41 cellular contexts compared by ENCODE assay signal in the genomic region with DNA sequence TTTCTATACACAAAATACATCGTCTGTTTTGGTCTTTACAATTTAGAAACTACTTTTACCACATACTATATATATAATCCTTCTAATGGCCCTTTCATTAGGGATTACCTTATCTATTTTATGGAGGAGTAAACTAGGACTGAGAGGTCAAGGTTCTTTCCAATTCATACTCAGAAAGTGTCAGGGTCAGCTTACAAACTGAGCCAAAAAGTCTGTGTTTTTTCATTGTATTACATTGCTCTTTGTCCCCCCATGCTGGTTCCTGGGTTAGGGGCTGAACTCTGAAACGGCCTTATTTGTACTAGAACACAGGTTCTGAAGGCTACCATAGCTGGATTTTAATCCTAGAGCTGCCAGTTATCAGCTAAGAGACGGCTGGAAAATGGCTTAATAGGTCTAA.
"Had no signal": no experiment of that assay in that cellular context is flagged by ENCODE, and none has a peak within 500 bp of the region (broad histone marks: within the 10 kb centered on the region; RNA-seq: fewer than 3 reads in every experiment).

No MANE protein-coding gene starts in this region.

- H3K27ac ChIP-seq: adrenal gland, ascending aorta, body of pancreas, brain microvascular endothelial cell, breast epithelium, cardiac muscle cell had no signal

- H3K27me3 Mint-ChIP-seq: activated naive CD4-positive, alpha-beta T cell treated with anti-CD3 and anti-CD28 coated beads, Interleukin-2, amount 50 U/mL, for 24 hours; activated naive CD8-positive, alpha-beta T cell; activated naive CD8-positive, alpha-beta T cell treated with anti-CD3 and anti-CD28 coated beads for 36 hours; activated T-cell treated with anti-CD3 and anti-CD28 coated beads, Interleukin-2, amount 50 U/mL, for 24 hours; central memory CD8-positive, alpha-beta T cell had no signal

- H3K9me3 ChIP-seq: adrenal gland, ascending aorta, body of pancreas, breast epithelium had no signal

- ATAC-seq: activated naive CD4-positive, alpha-beta T cell treated with anti-CD3 and anti-CD28 coated beads, Interleukin-2, amount 50 U/mL, for 72 hours; activated naive CD8-positive, alpha-beta T cell treated with anti-CD3 and anti-CD28 coated beads, Interleukin-2, amount 50 U/mL, for 24 hours; activated T-cell treated with anti-CD3 and anti-CD28 coated beads, Interleukin-2, amount 50 U/mL, for 4 hours; activated T-cell treated with anti-CD3 and anti-CD28 coated beads, Interleukin-2, amount 50 U/mL, for 72 hours; activated T-helper 17 cell treated with anti-CD3 and anti-CD28 coated beads, Interleukin-2, amount 50 U/mL, for 72 hours; body of pancreas had no signal

- H3K4me3 ChIP-seq: adrenal gland, ascending aorta, body of pancreas, breast epithelium, cardiac muscle cell had no signal

- H3K4me1 ChIP-seq: adrenal gland, ascending aorta, breast epithelium had no signal

- H3K4me1 Mint-ChIP-seq: activated naive CD4-positive, alpha-beta T cell treated with anti-CD3 and anti-CD28 coated beads, Interleukin-2, amount 10 ng/mL, durations not matched to agents 7 days and 5 days; activated naive CD4-positive, alpha-beta T cell treated with anti-CD3 and anti-CD28 coated beads, Interleukin-2, amount 50 U/mL, for 24 hours; activated naive CD8-positive, alpha-beta T cell treated with anti-CD3 and anti-CD28 coated beads for 36 hours; activated naive CD8-positive, alpha-beta T cell treated with anti-CD3 and anti-CD28 coated beads, Interleukin-2, amount 10 ng/mL, durations not matched to agents 7 days and 5 days; activated naive CD8-positive, alpha-beta T cell treated with anti-CD3 and anti-CD28 coated beads, Interleukin-2, amount 50 U/mL, for 24 hours; activated T-helper 17 cell treated with anti-CD3 and anti-CD28 coated beads, Interleukin-2, amount 50 U/mL, for 72 hours; central memory CD8-positive, alpha-beta T cell had no signal

- H3K4me3 Mint-ChIP-seq: activated naive CD4-positive, alpha-beta T cell treated with anti-CD3 and anti-CD28 coated beads for 36 hours; activated naive CD4-positive, alpha-beta T cell treated with anti-CD3 and anti-CD28 coated beads, Interleukin-2, amount 10 ng/mL, durations not matched to agents 7 days and 5 days; activated naive CD4-positive, alpha-beta T cell treated with anti-CD3 and anti-CD28 coated beads, Interleukin-2, amount 50 U/mL, for 24 hours; activated naive CD8-positive, alpha-beta T cell; activated naive CD8-positive, alpha-beta T cell treated with anti-CD3 and anti-CD28 coated beads for 36 hours; activated naive CD8-positive, alpha-beta T cell treated with anti-CD3 and anti-CD28 coated beads, Interleukin-2, amount 10 ng/mL, durations not matched to agents 7 days and 5 days; activated naive CD8-positive, alpha-beta T cell treated with anti-CD3 and anti-CD28 coated beads, Interleukin-2, amount 50 U/mL, for 24 hours; activated T-cell treated with anti-CD3 and anti-CD28 coated beads, Interleukin-2, amount 50 U/mL, for 24 hours; activated T-cell treated with anti-CD3 and anti-CD28 coated beads, Interleukin-2, amount 50 U/mL, for 4 hours; activated T-cell treated with anti-CD3 and anti-CD28 coated beads, Interleukin-2, amount 50 U/mL, for 72 hours; activated T-helper 1 cell treated with anti-CD3 and anti-CD28 coated beads, Interleukin-12 subunit alpha, Interleukin-12 subunit beta, Interleukin-2, Interleukin-4 antibody, amounts not matched to agents 30 ng/mL and 10 ng/mL and 1 ng/mL, durations not matched to agents 14 hours and 24 hours and 36 hours; activated T-helper 17 cell treated with anti-CD3 and anti-CD28 coated beads, Interleukin-2, amount 50 U/mL, for 72 hours; brain; central memory CD8-positive, alpha-beta T cell had no signal

- H3K36me3 ChIP-seq: adrenal gland, ascending aorta, brain microvascular endothelial cell, breast epithelium, cardiac muscle cell had no signal

- H3K36me3 Mint-ChIP-seq: activated naive CD4-positive, alpha-beta T cell treated with anti-CD3 and anti-CD28 coated beads, Interleukin-2, amount 10 ng/mL, durations not matched to agents 7 days and 5 days; activated naive CD4-positive, alpha-beta T cell treated with anti-CD3 and anti-CD28 coated beads, Interleukin-2, amount 50 U/mL, for 24 hours; activated naive CD4-positive, alpha-beta T cell treated with anti-CD3 and anti-CD28 coated beads, Interleukin-2, amount 50 U/mL, for 72 hours; activated naive CD8-positive, alpha-beta T cell; activated naive CD8-positive, alpha-beta T cell treated with anti-CD3 and anti-CD28 coated beads for 36 hours; activated naive CD8-positive, alpha-beta T cell treated with anti-CD3 and anti-CD28 coated beads, Interleukin-2, amount 10 ng/mL, durations not matched to agents 7 days and 5 days had no signal

- H3K9me3 Mint-ChIP-seq: activated naive CD4-positive, alpha-beta T cell treated with anti-CD3 and anti-CD28 coated beads for 36 hours; activated naive CD4-positive, alpha-beta T cell treated with anti-CD3 and anti-CD28 coated beads, Interleukin-2, amount 10 ng/mL, durations not matched to agents 7 days and 5 days; activated naive CD4-positive, alpha-beta T cell treated with anti-CD3 and anti-CD28 coated beads, Interleukin-2, amount 50 U/mL, for 24 hours; activated naive CD8-positive, alpha-beta T cell treated with anti-CD3 and anti-CD28 coated beads for 36 hours; activated naive CD8-positive, alpha-beta T cell treated with anti-CD3 and anti-CD28 coated beads, Interleukin-2, amount 10 ng/mL, durations not matched to agents 7 days and 5 days; activated naive CD8-positive, alpha-beta T cell treated with anti-CD3 and anti-CD28 coated beads, Interleukin-2, amount 50 U/mL, for 24 hours; activated T-cell treated with anti-CD3 and anti-CD28 coated beads, Interleukin-2, amount 50 U/mL, for 24 hours; activated T-helper 1 cell treated with anti-CD3 and anti-CD28 coated beads, Interleukin-12 subunit alpha, Interleukin-12 subunit beta, Interleukin-2, Interleukin-4 antibody, amounts not matched to agents 30 ng/mL and 10 ng/mL and 1 ng/mL, durations not matched to agents 14 hours and 24 hours and 36 hours; activated T-helper 2 cell treated with anti-CD3 and anti-CD28 coated beads, Interferon-gamma antibody, Interleukin-2, Interleukin-4, amounts not matched to agents 10 μg/mL and 5 μg/mL and 100 μg/mL, durations not matched to agents 14 hours and 24 hours and 36 hours; brain had no signal

- DNase-seq: activated effector memory CD4-positive, alpha-beta T cell treated with anti-CD3 and anti-CD28 coated beads, Interleukin-2, amount 50 U/mL, for 16 hours; activated effector memory CD4-positive, alpha-beta T cell treated with Interleukin-2 at 50 U/mL for 16 hours; activated gamma-delta T cell; activated gamma-delta T cell treated with Interleukin-2 at 50 U/mL for 16 hours; activated naive CD4-positive, alpha-beta T cell; activated naive CD4-positive, alpha-beta T cell treated with anti-CD3 and anti-CD28 coated beads for 36 hours; activated naive CD4-positive, alpha-beta T cell treated with anti-CD3 and anti-CD28 coated beads, Interleukin-2, amount 10 ng/mL, durations not matched to agents 7 days and 5 days; activated naive CD4-positive, alpha-beta T cell treated with anti-CD3 and anti-CD28 coated beads, Interleukin-2, amount 50 U/mL, for 16 hours; activated naive CD4-positive, alpha-beta T cell treated with Interleukin-2 at 50 U/mL for 16 hours; activated naive CD8-positive, alpha-beta T cell treated with anti-CD3 and anti-CD28 coated beads for 36 hours; activated naive CD8-positive, alpha-beta T cell treated with anti-CD3 and anti-CD28 coated beads, Interleukin-2, amount 10 ng/mL, durations not matched to agents 7 days and 5 days; activated naive CD8-positive, alpha-beta T cell treated with anti-CD3 and anti-CD28 coated beads, Interleukin-2, amount 50 U/mL, for 24 hours; activated T-cell treated with anti-CD3 and anti-CD28 coated beads for 4 hours; activated T-cell treated with anti-CD3 and anti-CD28 coated beads, Interleukin-2, amount 50 U/mL, for 1 hour; activated T-cell treated with anti-CD3 and anti-CD28 coated beads, Interleukin-2, amount 50 U/mL, for 24 hours; activated T-cell treated with anti-CD3 and anti-CD28 coated beads, Interleukin-2, amount 50 U/mL, for 4 hours; activated T-cell treated with anti-CD3 and anti-CD28 coated beads, Interleukin-2, amount 50 U/mL, for 48 hours; activated T-cell treated with anti-CD3 and anti-CD28 coated beads, Interleukin-2, amount 50 U/mL, for 72 hours; adrenal gland; amniotic stem cell; amygdala; anterior cingulate cortex; aorta; body of pancreas; brain microvascular endothelial cell; caudate nucleus; central memory CD4-positive, alpha-beta T cell; cerebellar nuclear complex had no signal

- FAIRE-seq: astrocyte, bronchial epithelial cell had no signal

- H3K27ac Mint-ChIP-seq: activated naive CD4-positive, alpha-beta T cell treated with anti-CD3 and anti-CD28 coated beads for 36 hours; activated naive CD4-positive, alpha-beta T cell treated with anti-CD3 and anti-CD28 coated beads, Interleukin-2, amount 10 ng/mL, durations not matched to agents 7 days and 5 days; activated naive CD4-positive, alpha-beta T cell treated with anti-CD3 and anti-CD28 coated beads, Interleukin-2, amount 50 U/mL, for 24 hours; activated naive CD4-positive, alpha-beta T cell treated with anti-CD3 and anti-CD28 coated beads, Interleukin-2, amount 50 U/mL, for 72 hours; activated naive CD8-positive, alpha-beta T cell; activated naive CD8-positive, alpha-beta T cell treated with anti-CD3 and anti-CD28 coated beads for 36 hours; activated naive CD8-positive, alpha-beta T cell treated with anti-CD3 and anti-CD28 coated beads, Interleukin-2, amount 10 ng/mL, durations not matched to agents 7 days and 5 days; activated naive CD8-positive, alpha-beta T cell treated with anti-CD3 and anti-CD28 coated beads, Interleukin-2, amount 50 U/mL, for 24 hours; activated T-cell treated with anti-CD3 and anti-CD28 coated beads, Interleukin-2, amount 50 U/mL, for 24 hours; activated T-cell treated with anti-CD3 and anti-CD28 coated beads, Interleukin-2, amount 50 U/mL, for 72 hours; activated T-helper 1 cell treated with anti-CD3 and anti-CD28 coated beads, Interleukin-12 subunit alpha, Interleukin-12 subunit beta, Interleukin-2, Interleukin-4 antibody, amounts not matched to agents 30 ng/mL and 10 ng/mL and 1 ng/mL, durations not matched to agents 14 hours and 24 hours and 36 hours; activated T-helper 17 cell treated with anti-CD3 and anti-CD28 coated beads, Interleukin-2, amount 50 U/mL, for 72 hours; activated T-helper 2 cell treated with anti-CD3 and anti-CD28 coated beads, Interferon-gamma antibody, Interleukin-2, Interleukin-4, amounts not matched to agents 10 μg/mL and 5 μg/mL and 100 μg/mL, durations not matched to agents 14 hours and 24 hours and 36 hours; brain had no signal

- H3K27me3 ChIP-seq: adrenal gland, ascending aorta, body of pancreas, brain microvascular endothelial cell, breast epithelium, cardiac muscle cell had no signal
